2 cellular contexts compared by ENCODE assay signal in genomic region chr15:40962317-40962716, GRCh38. TPM values are rescaled to one million over a fixed set of nuclear protein-coding genes. Genes with fewer than 3 reads are reported as not detected.
"Had no signal": no experiment of that assay in that cellular context is flagged by ENCODE, and none has a peak within 500 bp of the region (broad histone marks: within the 10 kb centered on the region; RNA-seq: fewer than 3 reads in every experiment).

No MANE protein-coding gene starts in this region.

RNA-seq across cellular contexts. Expression of gene DLL4, which starts 33.2 kb away (rescaled TPM):
- total RNA-seq: GM23248, H7 had no signal
- polyA plus RNA-seq: GM23248 had no signal
